8 cellular contexts compared by ENCODE assay signal in genomic region chr12:27015730-27016076, GRCh38. TPM values are rescaled to one million over a fixed set of nuclear protein-coding genes. Genes with fewer than 3 reads are reported as not detected.
A peak's percentile ranks its signal among the peaks of the same experiment; 100 is the strongest.
DNase-seq lines count a peak whose midpoint lies in the region; ATAC-seq and TF ChIP-seq lines count a peak whose summit lies in the region.

No MANE protein-coding gene starts in this region.

- no peaks in the 10 kb centered on the region for H3K27me3 Mint-ChIP-seq in CD4-positive, CD25-positive, alpha-beta regulatory T cell
- H3K27me3 Mint-ChIP-seq in effector memory CD8-positive, alpha-beta T cell, result no peaks in the 10 kb centered on the region

- no peaks in the 10 kb centered on the region for H3K9me2 ChIP-seq in HCT116 (ENCODE audit: insufficient read depth)

- peak in 2 of 3 donors; percentile 64 to 77 for DNase-seq in CD4-positive, CD25-positive, alpha-beta regulatory T cell
- DNase-seq in HCT116 (ENCODE audit: low read depth, low spot score) (peak; percentile 56), Peyer's patch (no peak), COR-L47 (lab: John Stamatoyannopoulos, UW) (no peak)
- no peak for DNase-seq in effector memory CD8-positive, alpha-beta T cell
- DNase-seq in stimulated activated CD4-positive, alpha-beta T cell treated with anti-CD3 and anti-CD28 coated beads, Interleukin-12 subunit alpha, Interleukin-12 subunit beta, amount 100 ng/mL, for 4 hours, result no peak

- peak in 2 of 3 experiments; percentile 48 to 65; a peak in 4 of 6 replicates for TF ChIP-seq CTCF in HCT116 (IDR thresholded peaks at IDR 0.05 in 2 of 3, conservative IDR thresholded peaks at IDR 0.05 in 1 of 3; ENCODE audit: borderline replicate concordance in 1 of 3, insufficient read depth in 1 of 3, low read depth in 2 of 3, low read length in 2 of 3)
- peak in 5 of 6 experiments; percentile 30 to 48 (median 39) for TF ChIP-seq CTCF in Peyer's patch (IDR thresholded peaks at IDR 0.05)

- CTCF ChIA-PET in HCT116 (lab: Charles Lee), result interaction anchor here (0.6 to 2.6 kb wide), 35 partner anchors 9 to 700 kb away, joined by 3 to 68 read pairs (median 3); partner anchors contain the start of gene ITPR2

- RAD21 ChIA-PET in HCT116 (lab: Charles Lee; ENCODE audit: low non-redundant PET in 1 of 2, low total read pairs in 2 of 2, uncharacterized antibody in 2 of 2, unreplicated experiment in 2 of 2), result no interaction called here

- no peaks in the 10 kb centered on the region for H3K9me3 Mint-ChIP-seq in CD4-positive, CD25-positive, alpha-beta regulatory T cell
- H3K9me3 Mint-ChIP-seq in effector memory CD8-positive, alpha-beta T cell, result no peaks in the 10 kb centered on the region

- no TSS peak for BruUV-seq in HCT116 (replicated peaks; lab: Mats Ljungman, UMichigan)

- no peaks in the 10 kb centered on the region for H3K27me3 ChIP-seq in CD4-positive, CD25-positive, alpha-beta regulatory T cell (ENCODE audit: control insufficient read depth, insufficient read depth, low read length)
- H3K27me3 ChIP-seq in HCT116 (ENCODE audit: insufficient read depth, low read length) (no peaks in the 10 kb centered on the region), Peyer's patch (no peaks in the 10 kb centered on the region), rectal smooth muscle tissue (ENCODE audit: control insufficient read depth, insufficient read depth, low read length) (no peaks in the 10 kb centered on the region)

- TF ChIP-seq RAD21 in HCT116 (IDR thresholded peaks at IDR 0.05; ENCODE audit: low read depth), result peak; percentile 47

- no peak for TF ChIP-seq POLR2A in HCT116 (IDR thresholded peaks at IDR 0.05; ENCODE audit: borderline replicate concordance, extremely low read depth, insufficient read depth, insufficient read length)
- TF ChIP-seq POLR2A in Peyer's patch (IDR thresholded peaks at IDR 0.05), result no peak

- no peaks in the 10 kb centered on the region for H3K9me3 ChIP-seq in CD4-positive, CD25-positive, alpha-beta regulatory T cell (ENCODE audit: control insufficient read depth in 2 of 2, low read length in 2 of 2)
- H3K9me3 ChIP-seq in HCT116 (ENCODE audit: control insufficient read depth in 1 of 2, insufficient read depth in 1 of 2, low read depth in 1 of 2, low read length in 2 of 2), result no peaks in the 10 kb centered on the region
- no peaks in the 10 kb centered on the region for H3K9me3 ChIP-seq in Peyer's patch

- peak overlapping the region; percentile 2 to 95 (median 61) for H3K4me3 Mint-ChIP-seq in CD4-positive, CD25-positive, alpha-beta regulatory T cell
- peak overlapping the region; percentile 88 to 90 for H3K4me3 Mint-ChIP-seq in effector memory CD8-positive, alpha-beta T cell

- H3K4me3 ChIP-seq in CD4-positive, CD25-positive, alpha-beta regulatory T cell (ENCODE audit: low read depth, low read length), result peak overlapping the region; percentile 34
- H3K4me3 ChIP-seq in HCT116 (replicated peaks in 1 of 2; ENCODE audit: low read depth in 1 of 2, low read length in 2 of 2) (no peak overlapping the region), Peyer's patch (no peak overlapping the region), rectal smooth muscle tissue (ENCODE audit: low read length) (no peak overlapping the region)

- no peak for ATAC-seq in CD4-positive, CD25-positive, alpha-beta regulatory T cell (ENCODE audit: low read depth in 2 of 2)
- no peak for ATAC-seq in HCT116
- ATAC-seq in effector memory CD8-positive, alpha-beta T cell (replicated peaks), result no peak
- ATAC-seq in GM18907 (IDR thresholded peaks at IDR 0.05; ENCODE audit: unreplicated experiment), result no peak

- H3K27ac ChIP-seq in CD4-positive, CD25-positive, alpha-beta regulatory T cell (ENCODE audit: insufficient read depth, low read length, poor library complexity, severe bottlenecking), result peak overlapping the region; percentile 97
- H3K27ac ChIP-seq in HCT116 (ENCODE audit: low read depth, low read length) (no peak overlapping the region), Peyer's patch (peak overlapping the region; percentile 88 to 97 (median 94)), rectal smooth muscle tissue (ENCODE audit: low read depth, low read length) (peak overlapping the region; percentile 86)

- intact Hi-C loops in HCT116 (cut with micrococcal nuclease), result loop anchor here (1.0 to 10.0 kb wide), 4 partner anchors 127 to 689 kb away; partner anchors contain the start of gene STK38L

- peaks cover 23 to 45% (median 38%) of the 10 kb centered on the region in 4 donors for H3K4me1 Mint-ChIP-seq in CD4-positive, CD25-positive, alpha-beta regulatory T cell
- peaks cover 16 to 35% of the 10 kb centered on the region in 2 donors for H3K4me1 Mint-ChIP-seq in effector memory CD8-positive, alpha-beta T cell (ENCODE audit: low read depth in 2 of 2)

- H3K4me2 ChIP-seq in HCT116 (ENCODE audit: low read length), result peak overlapping the region; percentile 99

- POLR2A ChIA-PET in HCT116 (lab: Charles Lee), result no interaction called here

- H2AFZ ChIP-seq in HCT116 (ENCODE audit: low read depth, low read length, poor library complexity, severe bottlenecking), result peak overlapping the region; percentile 65

- H3K9ac ChIP-seq in HCT116 (ENCODE audit: low read length), result no peak overlapping the region
- no peak overlapping the region for H3K9ac ChIP-seq in rectal smooth muscle tissue (ENCODE audit: low read length)

- peaks cover 4% of the 10 kb centered on the region for H3K36me3 Mint-ChIP-seq in CD4-positive, CD25-positive, alpha-beta regulatory T cell
- peaks cover 11% of the 10 kb centered on the region for H3K36me3 Mint-ChIP-seq in effector memory CD8-positive, alpha-beta T cell (ENCODE audit: insufficient read depth)

- no peaks in the 10 kb centered on the region for H3K36me3 ChIP-seq in CD4-positive, CD25-positive, alpha-beta regulatory T cell (ENCODE audit: control insufficient read depth, insufficient read depth, low read length)
- H3K36me3 ChIP-seq in HCT116 (ENCODE audit: control insufficient read depth in 1 of 2, insufficient read depth in 2 of 2, low read length in 2 of 2) (no peaks in the 10 kb centered on the region; a peak in 1 of 4 replicates), Peyer's patch (no peaks in the 10 kb centered on the region), rectal smooth muscle tissue (ENCODE audit: control insufficient read depth, insufficient read depth, low read length) (no peaks in the 10 kb centered on the region)

- peaks cover 42% of the 10 kb centered on the region for H3K4me1 ChIP-seq in CD4-positive, CD25-positive, alpha-beta regulatory T cell (ENCODE audit: control insufficient read depth, insufficient read depth, low read length, poor library complexity, severe bottlenecking)
- H3K4me1 ChIP-seq in HCT116 (ENCODE audit: control insufficient read depth in 1 of 2, insufficient read depth in 2 of 2, low read length in 2 of 2) (peaks cover 18 to 34% of the 10 kb centered on the region in 2 experiments; a peak in 3 of 4 replicates), Peyer's patch (peaks cover 0 to 26% (median 6%) of the 10 kb centered on the region in 4 donors), rectal smooth muscle tissue (ENCODE audit: control insufficient read depth, insufficient read depth, low read length) (peaks cover 13% of the 10 kb centered on the region)

- peaks cover 23% of the 10 kb centered on the region for H3K79me2 ChIP-seq in HCT116 (ENCODE audit: insufficient read depth, low read length)

- H4K20me1 ChIP-seq in HCT116 (ENCODE audit: insufficient read depth), result no peaks in the 10 kb centered on the region

- H3K27ac Mint-ChIP-seq in CD4-positive, CD25-positive, alpha-beta regulatory T cell, result peak overlapping the region; percentile 95 to 96 (median 96)
- H3K27ac Mint-ChIP-seq in effector memory CD8-positive, alpha-beta T cell, result peak overlapping the region; percentile 98

TF ChIP-seq in HCT116, 20 proteins besides CTCF, POLR2A, EP300 and RAD21 (continues in another document):
- TF ChIP-seq REST (IDR thresholded peaks at IDR 0.05; ENCODE audit: low read depth), result no peak
- TF ChIP-seq SP1 (IDR thresholded peaks at IDR 0.05; ENCODE audit: low read depth), result no peak

RNA-seq across cellular contexts. Expression of gene TM7SF3, which starts 1.5 kb away (rescaled TPM):
- total RNA-seq in CD4-positive, CD25-positive, alpha-beta regulatory T cell, result 21.8 TPM
- 10 to 100 TPM; 59.2 to 68.2 (median 64.8) TPM for polyA plus RNA-seq in CD4-positive, CD25-positive, alpha-beta regulatory T cell
- total RNA-seq in HCT116 (2021; ENCODE audit: unreplicated experiment), result 46.5 TPM
- polyA plus RNA-seq in HCT116 (2012), result 32.8 and 42.6 TPM in 2 replicates
- total RNA-seq in Peyer's patch, result 10 to 100 TPM; 33.8 to 58.9 (median 49.7) TPM

RNA-seq across cellular contexts. Expression of gene MED21, which starts 6.7 kb away (rescaled TPM):
- total RNA-seq in CD4-positive, CD25-positive, alpha-beta regulatory T cell, result 88.5 TPM
- 10 to 100 TPM; 17.4 to 26.8 (median 19.1) TPM for polyA plus RNA-seq in CD4-positive, CD25-positive, alpha-beta regulatory T cell
- total RNA-seq in HCT116 (2021; ENCODE audit: unreplicated experiment) (41.3 TPM), Peyer's patch (10 to 100 TPM; 21.9 to 49.5 (median 24.6) TPM)
- polyA plus RNA-seq in HCT116 (2012), result 25.4 and 25.8 TPM in 2 replicates

Comparison
In these comparisons a context has a peak if more than half of its experiments do, and no peak if none do; other contexts are left out.
1. DNase-seq: peak in CD4-positive, CD25-positive, alpha-beta regulatory T cell (2 of 3) and HCT116 (single experiment); none in Peyer's patch (0 of 3), effector memory CD8-positive, alpha-beta T cell (0 of 3), stimulated activated CD4-positive, alpha-beta T cell treated with anti-CD3 and anti-CD28 coated beads, Interleukin-12 subunit alpha, Interleukin-12 subunit beta, amount 100 ng/mL, for 4 hours (single experiment) and COR-L47 (single experiment).